Comparison of ENCODE assay signal across 27 cellular contexts in genomic region chr1:203090667-203091320, GRCh38. TPM values are rescaled to one million over a fixed set of nuclear protein-coding genes. Genes with fewer than 3 reads are reported as not detected.
A peak's percentile ranks its signal among the peaks of the same experiment; 100 is the strongest.
DNase-seq lines count a peak whose midpoint lies in the region; ATAC-seq and TF ChIP-seq lines count a peak whose summit lies in the region.
"Had no signal": no experiment of that assay in that cellular context is flagged by ENCODE, and none has a peak within 500 bp of the region (broad histone marks: within the 10 kb centered on the region; RNA-seq: fewer than 3 reads in every experiment).

No MANE protein-coding gene starts in this region.

- peaks cover 16% of the 10 kb centered on the region for H3K9me3 Mint-ChIP-seq in osteocyte (ENCODE audit: unreplicated experiment)

- ATAC-seq in RWPE2 (ENCODE audit: low read depth) (peak; percentile 14; the same call in 1 of the 3 replicates), mucosa of descending colon (no peak)
- ATAC-seq: activated T-cell treated with anti-CD3 and anti-CD28 coated beads, Interleukin-2, amount 50 U/mL, for 4 hours; CD8-positive, alpha-beta T cell; HepG2; lower lobe of right lung; right cardiac atrium had no signal

- H3K4me3 Mint-ChIP-seq in osteocyte (ENCODE audit: unreplicated experiment), result no peak overlapping the region
- H3K4me3 Mint-ChIP-seq: activated T-cell treated with anti-CD3 and anti-CD28 coated beads, Interleukin-2, amount 50 U/mL, for 4 hours; B cell; CD8-positive, alpha-beta T cell; central memory CD8-positive, alpha-beta T cell had no signal

- no peak overlapping the region for H3K27ac ChIP-seq in RWPE2 (ENCODE audit: poor library complexity, severe bottlenecking)
- H3K27ac ChIP-seq: lower lobe of right lung, tibial artery had no signal

- TF ChIP-seq CTCF in RWPE2 (IDR thresholded peaks at IDR 0.05; ENCODE audit: poor library complexity, severe bottlenecking) (no peak), osteocyte (IDR thresholded peaks at IDR 0.05) (no peak), mucosa of descending colon (IDR thresholded peaks at IDR 0.05) (no peak)

- H3K27me3 Mint-ChIP-seq in osteocyte (ENCODE audit: unreplicated experiment), result peaks cover 51% of the 10 kb centered on the region

- H3K4me3 ChIP-seq in RWPE2 (ENCODE audit: severe bottlenecking) (no peak overlapping the region), mucosa of descending colon (no peak overlapping the region)
- H3K4me3 ChIP-seq: lower lobe of right lung, tibial artery had no signal

- H3K36me3 Mint-ChIP-seq in osteocyte (ENCODE audit: unreplicated experiment), result no peaks in the 10 kb centered on the region
- H3K36me3 Mint-ChIP-seq: CD8-positive, alpha-beta T cell had no signal

- DNase-seq in ELF-1 (ENCODE audit: low read depth, low spot score) (peak; percentile 54), RWPE2 (ENCODE audit: low spot score) (no peak), iPS-NIHi7 (ENCODE audit: extremely low spot score) (peak; percentile 19), osteocyte (ENCODE audit: extremely low spot score, unreplicated experiment) (peak; percentile 59), mucosa of descending colon (no peak), NCI-H524 treated with DMSO at 0.1 percent for 48 hours (lab: John Stamatoyannopoulos, UW) (no peak), HCEC 1CT (no peak)
- no peak for DNase-seq in stimulated activated CD4-positive, alpha-beta T cell treated with anti-CD3 and anti-CD28 coated beads, Interleukin-4, amount 100 ng/mL, for 24 hours
- DNase-seq: activated CD4-positive, alpha-beta T cell treated with anti-CD3 and anti-CD28 coated beads for 48 hours; activated gamma-delta T cell treated with Interleukin-2 at 50 U/mL for 16 hours; activated T-cell treated with anti-CD3 and anti-CD28 coated beads, Interleukin-2, amount 50 U/mL, for 4 hours; CD8-positive, alpha-beta T cell; EL; Karpas-422; lower lobe of right lung; NCI-H1436; NCI-H2081 treated with DMSO at 0.1 percent for 48 hours; NCI-H345; right cardiac atrium; SIG-M5; T1000; tibial artery had no signal

- intact Hi-C loops in mucosa of descending colon (cut with DNase I, micrococcal nuclease), result no loop called here

- H3K9me3 ChIP-seq in RWPE2 (ENCODE audit: severe bottlenecking) (no peaks in the 10 kb centered on the region), mucosa of descending colon (peaks cover 12% of the 10 kb centered on the region)

- peaks cover 1% of the 10 kb centered on the region for H3K4me1 Mint-ChIP-seq in osteocyte (ENCODE audit: unreplicated experiment)
- H3K4me1 Mint-ChIP-seq: B cell; central memory CD8-positive, alpha-beta T cell had no signal

- H3K27ac Mint-ChIP-seq in osteocyte (ENCODE audit: unreplicated experiment), result no peak overlapping the region
- H3K27ac Mint-ChIP-seq: B cell; CD8-positive, alpha-beta T cell had no signal

- H3K27me3 ChIP-seq in RWPE2 (ENCODE audit: insufficient read depth, poor library complexity, severe bottlenecking), result no peaks in the 10 kb centered on the region

- peaks cover 10% of the 10 kb centered on the region for H3K4me1 ChIP-seq in RWPE2 (ENCODE audit: insufficient read depth, poor library complexity, severe bottlenecking)
- H3K4me1 ChIP-seq in mucosa of descending colon (ENCODE audit: low read depth), result no peaks in the 10 kb centered on the region
- H3K4me1 ChIP-seq: lower lobe of right lung, tibial artery had no signal

- H3K36me3 ChIP-seq in RWPE2 (ENCODE audit: low read depth) (no peaks in the 10 kb centered on the region), mucosa of descending colon (ENCODE audit: low read depth) (no peaks in the 10 kb centered on the region)
- H3K36me3 ChIP-seq: lower lobe of right lung, tibial artery had no signal

RNA-seq across cellular contexts. Expression of gene MYOG, which starts 5.0 kb away (rescaled TPM):
- total RNA-seq in osteocyte (not detected in 2 replicates), mucosa of descending colon (not detected)
- total RNA-seq: activated T-cell treated with anti-CD3 and anti-CD28 coated beads, Interleukin-2, amount 50 U/mL, for 4 hours; B cell; CD8-positive, alpha-beta T cell; fibroblast of villous mesenchyme; HepG2; kidney epithelial cell; lower lobe of right lung; right cardiac atrium had no signal

RNA-seq across cellular contexts. Expression of gene ADORA1, which starts 36.7 kb away (rescaled TPM):
- total RNA-seq in osteocyte (0.21 and 0.26 TPM in 2 replicates), mucosa of descending colon (1 to 10 TPM in 1 of 3 donors, under 1 TPM in 2; 0.53 to 1.3 (median 0.78) TPM)
- total RNA-seq: B cell; CD8-positive, alpha-beta T cell had no signal

Comparison
In these comparisons a context has a peak if more than half of its experiments do, and no peak if none do; other contexts are left out.
1. DNase-seq: peak in ELF-1 (single experiment), iPS-NIHi7 (single experiment) and osteocyte (single experiment); none in RWPE2 (single experiment), mucosa of descending colon (0 of 3), NCI-H524 treated with DMSO at 0.1 percent for 48 hours (single experiment), HCEC 1CT (single experiment) and stimulated activated CD4-positive, alpha-beta T cell treated with anti-CD3 and anti-CD28 coated beads, Interleukin-4, amount 100 ng/mL, for 24 hours (single experiment).